In genomic region chr5:171396583-171396982, GRCh38 we compare ENCODE assay signal across 9 cellular contexts. TPM values are rescaled to one million over a fixed set of nuclear protein-coding genes. Genes with fewer than 3 reads are reported as not detected.
DNase-seq lines count a peak whose midpoint lies in the region; ATAC-seq and TF ChIP-seq lines count a peak whose summit lies in the region.
"Not testable (repeated sequence)": the region's sequence is repeated elsewhere in the genome, so short reads cannot be mapped to it uniquely, and the experiment has no call there.
"Had no signal": no experiment of that assay in that cellular context is flagged by ENCODE, and none has a peak within 500 bp of the region (broad histone marks: within the 10 kb centered on the region; RNA-seq: fewer than 3 reads in every experiment).

No MANE protein-coding gene starts in this region.

- H3K79me2 ChIP-seq in DND-41 (ENCODE audit: insufficient read depth, low read length), result peaks cover 100% of the 10 kb centered on the region
- H3K79me2 ChIP-seq in Loucy (ENCODE audit: insufficient read depth, low read length), result peaks cover 100% of the 10 kb centered on the region

- not testable (repeated sequence) for DNase-seq in DND-41; activated CD8-positive, alpha-beta T cell treated with anti-CD3 and anti-CD28 coated beads for 36 hours; activated naive CD8-positive, alpha-beta T cell treated with anti-CD3 and anti-CD28 coated beads, Interleukin-2, amount 50 U/mL, for 24 hours; chondrocyte (ENCODE audit: low spot score); neural crest cell (ENCODE audit: low read depth, low spot score); stimulated activated naive CD8-positive, alpha-beta T cell treated with anti-CD3 and anti-CD28 coated beads, Interleukin-15, amount 100 ng/mL, for 72 hours

- not testable (repeated sequence) for H3K9me3 Mint-ChIP-seq in activated CD8-positive, alpha-beta T cell treated with anti-CD3 and anti-CD28 coated beads for 36 hours; activated T-helper 17 cell treated with anti-CD3 and anti-CD28 coated beads, Interleukin-2, amount 50 U/mL, for 72 hours; activated naive CD8-positive, alpha-beta T cell treated with anti-CD3 and anti-CD28 coated beads, Interleukin-2, amount 50 U/mL, for 24 hours; chondrocyte (ENCODE audit: low read depth); neural crest cell; stimulated activated naive CD8-positive, alpha-beta T cell treated with anti-CD3 and anti-CD28 coated beads, Interleukin-15, amount 100 ng/mL, for 72 hours

- intact Hi-C loops in activated CD8-positive, alpha-beta T cell treated with anti-CD3 and anti-CD28 coated beads for 36 hours (cut with micrococcal nuclease), result not testable (repeated sequence)

- H3K9ac ChIP-seq in DND-41 (ENCODE audit: low read depth, low read length); Loucy (ENCODE audit: low read depth, low read length, poor library complexity, severe bottlenecking): not testable (repeated sequence)

- POLR2A ChIA-PET in activated CD8-positive, alpha-beta T cell treated with anti-CD3 and anti-CD28 coated beads for 36 hours (lab: Charles Lee), result interaction anchor here (1.9 to 10.5 kb wide), 2 partner anchors 8 to 13 kb away, joined by 8 to 162 read pairs; no protein-coding TSS in a partner anchor

- H3K9me2 ChIP-seq in Loucy (replicated peaks; ENCODE audit: low read depth, low read length), result not testable (repeated sequence)

- peak overlapping the region; percentile 50 for H3K4me3 Mint-ChIP-seq in activated CD8-positive, alpha-beta T cell treated with anti-CD3 and anti-CD28 coated beads for 36 hours
- H3K4me3 Mint-ChIP-seq in activated T-helper 17 cell treated with anti-CD3 and anti-CD28 coated beads, Interleukin-2, amount 50 U/mL, for 72 hours, result peak overlapping the region; percentile 20
- H3K4me3 Mint-ChIP-seq in activated naive CD8-positive, alpha-beta T cell treated with anti-CD3 and anti-CD28 coated beads, Interleukin-2, amount 50 U/mL, for 24 hours, result peak overlapping the region; percentile 49
- not testable (repeated sequence) for H3K4me3 Mint-ChIP-seq in chondrocyte (ENCODE audit: unreplicated experiment)
- peak overlapping the region; percentile 57 for H3K4me3 Mint-ChIP-seq in neural crest cell
- peak overlapping the region; percentile 6 to 54 for H3K4me3 Mint-ChIP-seq in stimulated activated naive CD8-positive, alpha-beta T cell treated with anti-CD3 and anti-CD28 coated beads, Interleukin-15, amount 100 ng/mL, for 72 hours

- H3K4me2 ChIP-seq in DND-41 (ENCODE audit: insufficient read depth, low read length), result peak overlapping the region; percentile 74; the same call in 1 of the 2 replicates
- H3K4me2 ChIP-seq in Loucy (ENCODE audit: low read depth, low read length, poor library complexity, severe bottlenecking), result peak overlapping the region; percentile 88

- CTCF ChIA-PET in activated CD8-positive, alpha-beta T cell treated with anti-CD3 and anti-CD28 coated beads for 36 hours (lab: Charles Lee), result interaction anchor here (0.8 kb wide), 1 partner anchor 9 kb away, joined by 4 read pairs; no protein-coding TSS in a partner anchor

- not testable (repeated sequence) for H3K9me3 ChIP-seq in DND-41 (ENCODE audit: insufficient read depth, low read length, severe bottlenecking); Loucy (ENCODE audit: insufficient read depth, low read depth, low read length)

- H3K36me3 Mint-ChIP-seq in activated CD8-positive, alpha-beta T cell treated with anti-CD3 and anti-CD28 coated beads for 36 hours (ENCODE audit: low read depth), result peaks cover 92% of the 10 kb centered on the region
- peaks cover 100% of the 10 kb centered on the region for H3K36me3 Mint-ChIP-seq in activated T-helper 17 cell treated with anti-CD3 and anti-CD28 coated beads, Interleukin-2, amount 50 U/mL, for 72 hours (ENCODE audit: low read depth)
- peaks cover 92% of the 10 kb centered on the region for H3K36me3 Mint-ChIP-seq in activated naive CD8-positive, alpha-beta T cell treated with anti-CD3 and anti-CD28 coated beads, Interleukin-2, amount 50 U/mL, for 24 hours (ENCODE audit: low read depth)
- H3K36me3 Mint-ChIP-seq in chondrocyte (ENCODE audit: low read depth), result peaks cover 43% of the 10 kb centered on the region
- H3K36me3 Mint-ChIP-seq in neural crest cell (ENCODE audit: low read depth), result peaks cover 57% of the 10 kb centered on the region

- not testable (repeated sequence) for H3K27me3 Mint-ChIP-seq in activated CD8-positive, alpha-beta T cell treated with anti-CD3 and anti-CD28 coated beads for 36 hours; activated T-helper 17 cell treated with anti-CD3 and anti-CD28 coated beads, Interleukin-2, amount 50 U/mL, for 72 hours; activated naive CD8-positive, alpha-beta T cell treated with anti-CD3 and anti-CD28 coated beads, Interleukin-2, amount 50 U/mL, for 24 hours; chondrocyte (ENCODE audit: low read depth); neural crest cell (ENCODE audit: low read depth); stimulated activated naive CD8-positive, alpha-beta T cell treated with anti-CD3 and anti-CD28 coated beads, Interleukin-15, amount 100 ng/mL, for 72 hours

- peaks cover 100% of the 10 kb centered on the region for H3K36me3 ChIP-seq in DND-41 (ENCODE audit: insufficient read depth, low read length)
- H3K36me3 ChIP-seq in Loucy (ENCODE audit: insufficient read depth, low read length), result peaks cover 96% of the 10 kb centered on the region; the same call in 1 of the 2 replicates

- not testable (repeated sequence) for H2AFZ ChIP-seq in DND-41 (ENCODE audit: low read depth, low read length); Loucy (ENCODE audit: low read length)

- H3K4me3 ChIP-seq in DND-41 (ENCODE audit: low read depth in 1 of 2, low read length in 2 of 2); Loucy (ENCODE audit: low read length, poor library complexity, severe bottlenecking): not testable (repeated sequence)

- not testable (repeated sequence) for ATAC-seq in DND-41 (ENCODE audit: insufficient read depth, low read depth); activated CD8-positive, alpha-beta T cell treated with anti-CD3 and anti-CD28 coated beads for 36 hours; activated T-helper 17 cell treated with anti-CD3 and anti-CD28 coated beads, Interleukin-2, amount 50 U/mL, for 72 hours (replicated peaks); activated naive CD8-positive, alpha-beta T cell treated with anti-CD3 and anti-CD28 coated beads, Interleukin-2, amount 50 U/mL, for 24 hours; stimulated activated naive CD8-positive, alpha-beta T cell treated with anti-CD3 and anti-CD28 coated beads, Interleukin-15, amount 100 ng/mL, for 72 hours

- not testable (repeated sequence) for H3K27ac ChIP-seq in DND-41 (ENCODE audit: low read length)

- not testable (repeated sequence) for H3K27me3 ChIP-seq in DND-41 (ENCODE audit: insufficient read depth, low read length, poor library complexity); Loucy (ENCODE audit: insufficient read depth, low read length, poor library complexity, severe bottlenecking)

- H4K20me1 ChIP-seq in DND-41 (ENCODE audit: insufficient read depth, low read length), result peaks cover 100% of the 10 kb centered on the region
- peaks cover 85% of the 10 kb centered on the region for H4K20me1 ChIP-seq in Loucy (ENCODE audit: insufficient read depth, low read length, poor library complexity, severe bottlenecking)

- TF ChIP-seq CTCF in DND-41 (IDR thresholded peaks at IDR 0.05; ENCODE audit: borderline replicate concordance, extremely low read depth, low read length, poor library complexity, severe bottlenecking); Loucy (conservative IDR thresholded peaks at IDR 0.05; ENCODE audit: low read length); activated CD8-positive, alpha-beta T cell treated with anti-CD3 and anti-CD28 coated beads for 36 hours (IDR thresholded peaks at IDR 0.05); chondrocyte (IDR thresholded peaks at IDR 0.05); neural crest cell (conservative IDR thresholded peaks at IDR 0.05): not testable (repeated sequence)

- H3K27ac Mint-ChIP-seq in activated CD8-positive, alpha-beta T cell treated with anti-CD3 and anti-CD28 coated beads for 36 hours, result peak overlapping the region; percentile 59
- H3K27ac Mint-ChIP-seq in activated T-helper 17 cell treated with anti-CD3 and anti-CD28 coated beads, Interleukin-2, amount 50 U/mL, for 72 hours; neural crest cell (ENCODE audit: unreplicated experiment): not testable (repeated sequence)
- H3K27ac Mint-ChIP-seq in activated naive CD8-positive, alpha-beta T cell treated with anti-CD3 and anti-CD28 coated beads, Interleukin-2, amount 50 U/mL, for 24 hours, result peak overlapping the region; percentile 60
- H3K27ac Mint-ChIP-seq in chondrocyte (ENCODE audit: unreplicated experiment), result peak overlapping the region; percentile 54
- H3K27ac Mint-ChIP-seq in stimulated activated naive CD8-positive, alpha-beta T cell treated with anti-CD3 and anti-CD28 coated beads, Interleukin-15, amount 100 ng/mL, for 72 hours, result peak overlapping the region in 1 of 2 donors; percentile 76

- H3F3A ChIP-seq in Loucy (ENCODE audit: low read depth), result not testable (repeated sequence)

- H3K4me1 Mint-ChIP-seq in activated CD8-positive, alpha-beta T cell treated with anti-CD3 and anti-CD28 coated beads for 36 hours (ENCODE audit: low read depth), result peaks cover 70% of the 10 kb centered on the region
- peaks cover 36% of the 10 kb centered on the region for H3K4me1 Mint-ChIP-seq in activated T-helper 17 cell treated with anti-CD3 and anti-CD28 coated beads, Interleukin-2, amount 50 U/mL, for 72 hours
- peaks cover 82% of the 10 kb centered on the region for H3K4me1 Mint-ChIP-seq in activated naive CD8-positive, alpha-beta T cell treated with anti-CD3 and anti-CD28 coated beads, Interleukin-2, amount 50 U/mL, for 24 hours
- H3K4me1 Mint-ChIP-seq in chondrocyte (ENCODE audit: low read depth) (peaks cover 60% of the 10 kb centered on the region), neural crest cell (peaks cover 45% of the 10 kb centered on the region)
- H3K4me1 Mint-ChIP-seq in stimulated activated naive CD8-positive, alpha-beta T cell treated with anti-CD3 and anti-CD28 coated beads, Interleukin-15, amount 100 ng/mL, for 72 hours, result peaks cover 90% of the 10 kb centered on the region

- H3K4me1 ChIP-seq in DND-41 (ENCODE audit: insufficient read depth, low read length) (peaks cover 39% of the 10 kb centered on the region), Loucy (ENCODE audit: insufficient read depth, low read length, poor library complexity, severe bottlenecking) (peaks cover 13% of the 10 kb centered on the region)

RNA-seq across cellular contexts. Expression of gene NPM1, which starts 8.9 kb away (rescaled TPM):
- 1,000 to 10,000 TPM; 3,203 to 3,498 TPM for total RNA-seq in activated CD8-positive, alpha-beta T cell treated with anti-CD3 and anti-CD28 coated beads for 36 hours
- total RNA-seq in activated T-helper 17 cell treated with anti-CD3 and anti-CD28 coated beads, Interleukin-2, amount 50 U/mL, for 72 hours, result 1,000 to 10,000 TPM; 1,980 to 2,963 TPM
- total RNA-seq in chondrocyte (774 to 814 TPM (median 795 TPM) in 3 replicates), neural crest cell (2,514 and 2,574 TPM in 2 replicates)

RNA-seq across cellular contexts. Expression of gene FGF18, which starts 22.9 kb away (rescaled TPM):
- total RNA-seq in activated CD8-positive, alpha-beta T cell treated with anti-CD3 and anti-CD28 coated beads for 36 hours, result under 1 TPM in 1 of 2 experiments, not detected in 1; 0.18 TPM
- total RNA-seq in activated T-helper 17 cell treated with anti-CD3 and anti-CD28 coated beads, Interleukin-2, amount 50 U/mL, for 72 hours, result under 1 TPM; 0.19 to 0.21 TPM
- 1.7 to 18.1 TPM (median 2.1 TPM) in 3 replicates for total RNA-seq in chondrocyte
- total RNA-seq in neural crest cell, result 2.4 TPM in 2 replicates
- total RNA-seq: GM23248 had no signal
